ENCODE assay signal across 8 cellular contexts in the genomic region with DNA sequence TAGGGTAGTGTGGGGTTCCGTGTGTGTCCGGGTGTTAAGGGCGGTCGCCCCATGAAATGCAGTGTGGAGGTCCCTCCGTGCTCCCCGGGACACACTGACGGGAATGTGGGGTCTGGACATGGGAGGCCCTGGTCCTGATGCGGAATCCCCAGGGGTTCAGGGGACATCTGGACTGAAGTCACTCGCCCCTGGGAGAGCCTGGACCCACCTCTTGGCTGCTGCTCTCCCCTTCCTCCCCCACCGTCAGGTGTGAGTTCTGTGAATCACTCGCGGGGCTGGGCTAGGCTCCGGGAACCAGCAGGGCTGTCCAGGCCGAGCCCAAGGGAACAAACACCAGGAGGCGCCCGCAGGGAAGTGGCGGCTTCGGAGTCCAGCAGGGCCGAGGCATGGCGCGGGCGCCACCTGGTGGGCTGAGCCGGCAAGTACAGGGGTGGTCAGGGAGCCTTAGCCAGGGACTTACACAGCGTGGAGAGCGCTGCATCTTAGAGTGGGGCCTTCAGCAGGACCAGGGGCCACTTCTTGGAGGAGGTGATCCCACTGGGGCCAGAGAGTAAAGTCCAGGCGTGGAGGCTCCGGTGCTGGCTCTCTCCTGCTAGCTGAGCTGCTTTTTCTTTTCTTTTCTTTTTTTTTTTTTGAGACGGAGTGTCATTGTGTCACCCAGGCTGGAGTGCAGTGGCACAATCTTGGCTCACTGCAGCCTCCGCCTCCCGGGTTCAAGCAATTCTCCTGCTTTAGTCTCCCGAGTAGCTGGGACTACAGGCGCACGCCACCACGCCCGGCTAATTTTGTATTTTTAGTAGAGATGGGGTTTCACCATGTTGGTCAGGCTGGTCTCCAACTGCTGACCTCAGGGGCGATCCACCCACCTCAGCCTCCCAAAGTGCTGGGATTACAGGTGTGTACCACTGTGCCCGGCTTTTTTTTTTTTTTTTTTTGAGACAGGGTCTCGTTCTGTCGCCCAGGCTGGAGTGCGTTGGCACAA. TPM values are rescaled to one million over a fixed set of nuclear protein-coding genes. Genes with fewer than 3 reads are reported as not detected.
DNase-seq lines count a peak whose midpoint lies in the region; ATAC-seq and TF ChIP-seq lines count a peak whose summit lies in the region.

No MANE protein-coding gene starts in this region.

- peak; percentile 88 for DNase-seq in GM06990 (ENCODE audit: extremely low read depth, insufficient read length)
- peak; percentile 33 for DNase-seq in NCI-H1436 treated with DMSO at 0.1 percent for 48 hours (lab: John Stamatoyannopoulos, UW)
- peak; percentile 71 for DNase-seq in T follicular helper cell (ENCODE audit: low read depth)
- DNase-seq in adipocyte (ENCODE audit: low read depth), result peak; percentile 97
- peak; percentile 92 for DNase-seq in left cardiac atrium

- peaks cover 28% of the 10 kb centered on the region for H3K4me1 ChIP-seq in adipocyte (ENCODE audit: control insufficient read depth, insufficient read depth, low read length)
- no peaks in the 10 kb centered on the region for H3K4me1 ChIP-seq in rectal smooth muscle tissue (ENCODE audit: control insufficient read depth, insufficient read depth, low read length)

- no peaks in the 10 kb centered on the region for H3K9me3 ChIP-seq in adipocyte (ENCODE audit: control insufficient read depth, low read length)

- peak; percentile 100 for TF ChIP-seq CTCF in GM06990 (IDR thresholded peaks at IDR 0.05; ENCODE audit: insufficient read depth, low read length, poor library complexity, severe bottlenecking)

- ATAC-seq in HG02678 (IDR thresholded peaks at IDR 0.05; ENCODE audit: unreplicated experiment) (peak; percentile 84), left cardiac atrium (peak; percentile 80 to 86), HG03520 (IDR thresholded peaks at IDR 0.05; ENCODE audit: unreplicated experiment) (no peak)

- no peaks in the 10 kb centered on the region for H3K27me3 ChIP-seq in GM06990 (replicated peaks; ENCODE audit: control insufficient read depth, insufficient read depth, low read length)
- H3K27me3 ChIP-seq in adipocyte (replicated peaks; ENCODE audit: control insufficient read depth, insufficient read depth, low read length), result no peaks in the 10 kb centered on the region
- no peaks in the 10 kb centered on the region for H3K27me3 ChIP-seq in rectal smooth muscle tissue (ENCODE audit: control insufficient read depth, insufficient read depth, low read length)

- H3K4me3 ChIP-seq in GM06990 (replicated peaks; ENCODE audit: low read depth, low read length), result peak overlapping the region; percentile 12; the same call in 1 of the 2 replicates
- no peak overlapping the region for H3K4me3 ChIP-seq in adipocyte (ENCODE audit: low read length)
- H3K4me3 ChIP-seq in rectal smooth muscle tissue (ENCODE audit: low read length), result peak overlapping the region; percentile 22

- no peaks in the 10 kb centered on the region for H3K36me3 ChIP-seq in GM06990 (ENCODE audit: control insufficient read depth, insufficient read depth, low read length)
- peaks cover 10% of the 10 kb centered on the region for H3K36me3 ChIP-seq in adipocyte (ENCODE audit: control insufficient read depth, insufficient read depth, low read length, severe bottlenecking)
- peaks cover 2% of the 10 kb centered on the region for H3K36me3 ChIP-seq in rectal smooth muscle tissue (ENCODE audit: control insufficient read depth, insufficient read depth, low read length)

- no peak overlapping the region for H3K27ac ChIP-seq in rectal smooth muscle tissue (ENCODE audit: low read depth, low read length)

- peak overlapping the region; percentile 31 for H3K9ac ChIP-seq in adipocyte (ENCODE audit: low read length)
- no peak overlapping the region for H3K9ac ChIP-seq in rectal smooth muscle tissue (ENCODE audit: low read length)

- intact Hi-C loops in left cardiac atrium (cut with DNase I), result loop anchor here in 1 of 2 donors (1.0 kb wide), 1 partner anchor 211 kb away; no protein-coding TSS in a partner anchor

RNA-seq across cellular contexts. Expression of a gene that starts 20.1 kb away (rescaled TPM):
- total RNA-seq in left cardiac atrium, result 10 to 100 TPM; 16.9 to 19.2 TPM

Comparison
In these comparisons a context has a peak if more than half of its experiments do, and no peak if none do; other contexts are left out.
1. DNase-seq: peak in every context shown above with its lines; median percentile 97 in adipocyte; 92 in left cardiac atrium; 88 in GM06990; 71 in T follicular helper cell; 33 in NCI-H1436 treated with DMSO at 0.1 percent for 48 hours.